Comparison of ENCODE assay signal across 8 cellular contexts in genomic region chr5:154520861-154521453, GRCh38. TPM values are rescaled to one million over a fixed set of nuclear protein-coding genes. Genes with fewer than 3 reads are reported as not detected.
DNase-seq lines count a peak whose midpoint lies in the region; ATAC-seq, FAIRE-seq and TF ChIP-seq lines count a peak whose summit lies in the region.

No MANE protein-coding gene starts in this region.

- peaks cover 2% of the 10 kb centered on the region for H3K4me1 Mint-ChIP-seq in activated naive CD8-positive, alpha-beta T cell treated with anti-CD3 and anti-CD28 coated beads, Interleukin-2, amount 50 U/mL, for 24 hours
- peaks cover 2% of the 10 kb centered on the region for H3K4me1 Mint-ChIP-seq in activated naive CD8-positive, alpha-beta T cell treated with anti-CD3 and anti-CD28 coated beads for 36 hours
- H3K4me1 Mint-ChIP-seq in nephron: peaks cover 24% of the 10 kb centered on the region

- FAIRE-seq in RCC 7860 (lab: Jason Lieb, UNC): no peak

- no peaks in the 10 kb centered on the region for H3K36me3 Mint-ChIP-seq in activated naive CD8-positive, alpha-beta T cell treated with anti-CD3 and anti-CD28 coated beads, Interleukin-2, amount 50 U/mL, for 24 hours (ENCODE audit: low read depth)
- no peaks in the 10 kb centered on the region for H3K36me3 Mint-ChIP-seq in activated naive CD8-positive, alpha-beta T cell treated with anti-CD3 and anti-CD28 coated beads for 36 hours
- no peaks in the 10 kb centered on the region for H3K36me3 Mint-ChIP-seq in nephron (ENCODE audit: low read depth)

- no peak overlapping the region for H3K4me3 Mint-ChIP-seq in activated naive CD8-positive, alpha-beta T cell treated with anti-CD3 and anti-CD28 coated beads, Interleukin-2, amount 50 U/mL, for 24 hours
- H3K4me3 Mint-ChIP-seq in activated naive CD8-positive, alpha-beta T cell treated with anti-CD3 and anti-CD28 coated beads for 36 hours: no peak overlapping the region
- H3K4me3 Mint-ChIP-seq in nephron: peak overlapping the region in 2 of 3 experiments; percentile 40 to 64

- peak; percentile 13 for DNase-seq in activated naive CD8-positive, alpha-beta T cell treated with anti-CD3 and anti-CD28 coated beads, Interleukin-2, amount 50 U/mL, for 24 hours
- DNase-seq in activated naive CD8-positive, alpha-beta T cell treated with anti-CD3 and anti-CD28 coated beads for 36 hours: no peak
- DNase-seq in NCI-H1930 (lab: John Stamatoyannopoulos, UW) (peak; percentile 3 to 36), dermis microvascular lymphatic vessel endothelial cell (ENCODE audit: low read depth in 2 of 2) (peak; percentile 1 to 14), RCC 7860 (ENCODE audit: low spot score) (no peak)

- peaks cover 52% of the 10 kb centered on the region for H3K27me3 Mint-ChIP-seq in activated naive CD8-positive, alpha-beta T cell treated with anti-CD3 and anti-CD28 coated beads, Interleukin-2, amount 50 U/mL, for 24 hours
- peaks cover 70% of the 10 kb centered on the region for H3K27me3 Mint-ChIP-seq in activated naive CD8-positive, alpha-beta T cell treated with anti-CD3 and anti-CD28 coated beads for 36 hours
- H3K27me3 Mint-ChIP-seq in nephron (ENCODE audit: low read depth): peaks cover 67% of the 10 kb centered on the region

- H3K9me3 Mint-ChIP-seq in activated naive CD8-positive, alpha-beta T cell treated with anti-CD3 and anti-CD28 coated beads, Interleukin-2, amount 50 U/mL, for 24 hours: no peaks in the 10 kb centered on the region
- H3K9me3 Mint-ChIP-seq in activated naive CD8-positive, alpha-beta T cell treated with anti-CD3 and anti-CD28 coated beads for 36 hours: no peaks in the 10 kb centered on the region
- no peaks in the 10 kb centered on the region for H3K9me3 Mint-ChIP-seq in nephron

- no peak overlapping the region for H3K27ac Mint-ChIP-seq in activated naive CD8-positive, alpha-beta T cell treated with anti-CD3 and anti-CD28 coated beads, Interleukin-2, amount 50 U/mL, for 24 hours
- no peak overlapping the region for H3K27ac Mint-ChIP-seq in activated naive CD8-positive, alpha-beta T cell treated with anti-CD3 and anti-CD28 coated beads for 36 hours
- no peak overlapping the region for H3K27ac Mint-ChIP-seq in nephron

- peak; percentile 65 to 81 (median 66) for TF ChIP-seq CTCF in nephron (IDR thresholded peaks at IDR 0.05; ENCODE audit: unreplicated experiment in 3 of 3)

- no peak for ATAC-seq in activated naive CD8-positive, alpha-beta T cell treated with anti-CD3 and anti-CD28 coated beads, Interleukin-2, amount 50 U/mL, for 24 hours
- no peak for ATAC-seq in HG03045 (IDR thresholded peaks at IDR 0.05; ENCODE audit: unreplicated experiment)
- no peak for ATAC-seq in GM19328 (IDR thresholded peaks at IDR 0.05; ENCODE audit: unreplicated experiment)

RNA-seq across cellular contexts. Expression of gene HAND1, which starts 42.9 kb away (rescaled TPM):
- total RNA-seq in activated naive CD8-positive, alpha-beta T cell treated with anti-CD3 and anti-CD28 coated beads for 36 hours: not detected
- not detected in 2 replicates for total RNA-seq in dermis microvascular lymphatic vessel endothelial cell

Comparison
In these comparisons a context has a peak if more than half of its experiments do, and no peak if none do; other contexts are left out.
1. DNase-seq: peak in activated naive CD8-positive, alpha-beta T cell treated with anti-CD3 and anti-CD28 coated beads, Interleukin-2, amount 50 U/mL, for 24 hours (single experiment), NCI-H1930 (2 of 2) and dermis microvascular lymphatic vessel endothelial cell (2 of 2); none in activated naive CD8-positive, alpha-beta T cell treated with anti-CD3 and anti-CD28 coated beads for 36 hours (single experiment) and RCC 7860 (single experiment).
2. H3K4me3 Mint-ChIP-seq: peak in nephron (2 of 3); none in activated naive CD8-positive, alpha-beta T cell treated with anti-CD3 and anti-CD28 coated beads, Interleukin-2, amount 50 U/mL, for 24 hours (single experiment) and activated naive CD8-positive, alpha-beta T cell treated with anti-CD3 and anti-CD28 coated beads for 36 hours (single experiment).